In genomic region chr2:54053830-54054229, GRCh38 we compare ENCODE assay signal across 9 cellular contexts.
DNase-seq lines count a peak whose midpoint lies in the region; ATAC-seq, FAIRE-seq and TF ChIP-seq lines count a peak whose summit lies in the region.
"Had no signal": no experiment of that assay in that cellular context is flagged by ENCODE, and none has a peak within 500 bp of the region (broad histone marks: within the 10 kb centered on the region; RNA-seq: fewer than 3 reads in every experiment).

No MANE protein-coding gene starts in this region.

- POLR2A ChIA-PET in PC-3 (lab: Charles Lee; ENCODE audit: unreplicated experiment): interaction anchor here (0.6 kb wide), 1 partner anchor 24 kb away, joined by 3 read pairs; no protein-coding TSS in a partner anchor

- no TSS peak for BruUV-seq in PC-3 (replicated peaks; lab: Mats Ljungman, UMichigan)

- H3K9me3 Mint-ChIP-seq in natural killer cell: no peaks in the 10 kb centered on the region

- intact Hi-C loops in PC-3 (cut with micrococcal nuclease): no loop called here
- intact Hi-C loops in natural killer cell (cut with micrococcal nuclease): no loop called here

- peak overlapping the region; percentile 61 to 75 for H3K27ac Mint-ChIP-seq in natural killer cell

- no peaks in the 10 kb centered on the region for H3K36me3 ChIP-seq in PC-3 (ENCODE audit: low read depth, low read length)
- no peaks in the 10 kb centered on the region for H3K36me3 ChIP-seq in H7 (replicated peaks; ENCODE audit: control insufficient read depth, insufficient read depth, low read length)

- H3K27ac ChIP-seq in PC-3 (ENCODE audit: low read length): no peak overlapping the region
- H3K27ac ChIP-seq: body of pancreas had no signal

- no peaks in the 10 kb centered on the region for H3K79me2 ChIP-seq in PC-3 (ENCODE audit: low read length)

- H2AFZ ChIP-seq in PC-3 (ENCODE audit: low read length): peak overlapping the region; percentile 29

- H3K4me3 ChIP-seq in PC-3 (ENCODE audit: low read length) (no peak overlapping the region), H7 (ENCODE audit: insufficient read depth, low read depth, low read length) (no peak overlapping the region)
- H3K4me3 ChIP-seq: body of pancreas had no signal

- DNase-seq in PC-3 (no peak), natural killer cell (no peak), H7 (no peak), HTR-8/SVneo (ENCODE audit: insufficient read length, low spot score) (no peak), T1000 (lab: John Stamatoyannopoulos, UW) (no peak), GOT3 (lab: John Stamatoyannopoulos, UW) (no peak)
- DNase-seq: body of pancreas had no signal

- no peaks in the 10 kb centered on the region for H4K20me1 ChIP-seq in PC-3 (ENCODE audit: low read length)

- no peaks in the 10 kb centered on the region for H3K27me3 ChIP-seq in PC-3 (ENCODE audit: low read length)
- no peaks in the 10 kb centered on the region for H3K27me3 ChIP-seq in H7 (ENCODE audit: control insufficient read depth, insufficient read depth, low read length)
- H3K27me3 ChIP-seq: body of pancreas had no signal

- no peak overlapping the region for H3K4me2 ChIP-seq in PC-3 (ENCODE audit: low read length)

- H3K4me1 ChIP-seq in PC-3 (ENCODE audit: insufficient read depth, low read length): no peaks in the 10 kb centered on the region

- no peak for FAIRE-seq in HTR-8/SVneo (lab: Jason Lieb, UNC)

- peaks cover 25 to 35% of the 10 kb centered on the region in 2 donors for H3K4me1 Mint-ChIP-seq in natural killer cell

- no peaks in the 10 kb centered on the region for H3K9me3 ChIP-seq in PC-3 (ENCODE audit: low read length)
- H3K9me3 ChIP-seq: body of pancreas had no signal

- CTCF ChIA-PET in PC-3 (lab: Charles Lee): no interaction called here

- no peaks in the 10 kb centered on the region for H3K36me3 Mint-ChIP-seq in natural killer cell

- ATAC-seq in GM19025 (IDR thresholded peaks at IDR 0.05; ENCODE audit: low read depth, unreplicated experiment) (peak; percentile 26), HG02678 (IDR thresholded peaks at IDR 0.05; ENCODE audit: unreplicated experiment) (peak; percentile 39), PC-3 (no peak), natural killer cell (no peak)
- ATAC-seq: body of pancreas had no signal

- H3K4me3 Mint-ChIP-seq in natural killer cell: no peak overlapping the region

- H3K9ac ChIP-seq in PC-3 (ENCODE audit: low read length): no peak overlapping the region

- TF ChIP-seq CTCF in PC-3 (conservative IDR thresholded peaks at IDR 0.05; ENCODE audit: low read depth, low read length): no peak
- TF ChIP-seq CTCF in natural killer cell (IDR thresholded peaks at IDR 0.05): no peak

- H3K9me2 ChIP-seq in PC-3 (replicated peaks; ENCODE audit: low read length): no peaks in the 10 kb centered on the region

- no peaks in the 10 kb centered on the region for H3K27me3 Mint-ChIP-seq in natural killer cell (ENCODE audit: low read depth in 2 of 2)

- no peaks in the 10 kb centered on the region for H3F3A ChIP-seq in PC-3 (ENCODE audit: low read length, unreplicated experiment)

Comparison
In these comparisons a context has a peak if more than half of its experiments do, and no peak if none do; other contexts are left out.
1. ATAC-seq: peak in GM19025 (single experiment) and HG02678 (single experiment); none in PC-3 (single experiment) and natural killer cell (0 of 3).